ENCODE assay signal across 1 cellular context in the genomic region with DNA sequence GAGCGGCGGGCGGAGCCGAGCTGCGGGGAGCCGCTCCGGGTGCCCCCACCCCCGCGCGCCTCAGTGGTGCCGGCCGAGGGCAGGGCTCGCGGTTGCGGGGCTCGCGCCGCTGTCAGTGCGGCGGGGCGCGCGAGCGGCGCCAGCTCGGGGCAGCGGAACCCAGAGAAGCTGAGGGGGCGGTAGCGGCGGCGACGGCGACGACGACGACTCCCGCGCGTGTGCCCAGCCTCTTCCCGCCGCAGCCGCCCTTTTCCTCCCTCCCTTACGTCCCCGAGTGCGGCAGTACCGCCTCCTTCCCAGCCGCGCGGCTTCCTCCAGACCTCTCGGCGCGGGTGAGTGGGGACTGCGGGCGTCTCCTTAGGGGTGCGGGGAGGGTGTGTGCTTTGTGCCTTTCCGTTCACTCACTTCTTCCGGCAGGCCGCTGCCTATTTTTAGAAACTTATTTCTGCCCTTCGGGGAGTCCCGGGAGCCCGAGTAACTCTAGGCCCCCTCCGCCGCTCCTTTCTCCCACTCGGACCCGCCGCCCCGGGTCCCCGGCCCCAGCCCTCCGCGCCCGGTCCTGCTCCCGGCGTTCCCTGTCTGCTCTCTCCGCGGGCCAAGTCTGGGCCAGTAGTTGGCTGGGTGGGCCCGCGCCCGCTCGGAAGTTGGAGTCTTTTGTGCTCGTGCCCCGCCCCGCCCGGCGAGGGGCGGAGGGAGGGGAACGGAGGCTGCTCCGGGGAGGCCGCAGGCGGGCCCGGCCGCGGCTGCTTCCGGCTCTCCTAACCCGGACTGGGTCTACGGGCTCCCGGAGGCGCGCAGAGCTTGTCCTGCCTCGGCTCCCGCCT.
A peak's percentile ranks its signal among the peaks of the same experiment; 100 is the strongest.
TF ChIP-seq lines count a peak whose summit lies in the region.

Gene RALY (plus strand): TSS at position 112 of the 824 bp plus-strand sequence. CDS start 78,164 bp downstream, outside the sequence.

TF ChIP-seq in HepG2, 621 proteins besides CTCF, POLR2A, EP300 and RAD21 (continued from another document and continues in another):
- TF ChIP-seq, protein P1, sequence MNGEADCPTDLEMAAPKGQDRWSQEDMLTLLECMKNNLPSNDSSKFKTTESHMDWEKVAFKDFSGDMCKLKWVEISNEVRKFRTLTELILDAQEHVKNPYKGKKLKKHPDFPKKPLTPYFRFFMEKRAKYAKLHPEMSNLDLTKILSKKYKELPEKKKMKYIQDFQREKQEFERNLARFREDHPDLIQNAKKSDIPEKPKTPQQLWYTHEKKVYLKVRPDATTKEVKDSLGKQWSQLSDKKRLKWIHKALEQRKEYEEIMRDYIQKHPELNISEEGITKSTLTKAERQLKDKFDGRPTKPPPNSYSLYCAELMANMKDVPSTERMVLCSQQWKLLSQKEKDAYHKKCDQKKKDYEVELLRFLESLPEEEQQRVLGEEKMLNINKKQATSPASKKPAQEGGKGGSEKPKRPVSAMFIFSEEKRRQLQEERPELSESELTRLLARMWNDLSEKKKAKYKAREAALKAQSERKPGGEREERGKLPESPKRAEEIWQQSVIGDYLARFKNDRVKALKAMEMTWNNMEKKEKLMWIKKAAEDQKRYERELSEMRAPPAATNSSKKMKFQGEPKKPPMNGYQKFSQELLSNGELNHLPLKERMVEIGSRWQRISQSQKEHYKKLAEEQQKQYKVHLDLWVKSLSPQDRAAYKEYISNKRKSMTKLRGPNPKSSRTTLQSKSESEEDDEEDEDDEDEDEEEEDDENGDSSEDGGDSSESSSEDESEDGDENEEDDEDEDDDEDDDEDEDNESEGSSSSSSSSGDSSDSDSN (CRISPR knock-in tag; IDR thresholded peaks at IDR 0.05) = peak; percentile 98
- peak; percentile 79 for TF ChIP-seq ZNF510 (CRISPR knock-in tag; IDR thresholded peaks at IDR 0.05; ENCODE audit: low read depth)
- no peak for TF ChIP-seq AKNA (CRISPR knock-in tag; IDR thresholded peaks at IDR 0.05; ENCODE audit: borderline replicate concordance)
- peak; percentile 86; the same call in 1 of the 2 replicates for TF ChIP-seq FOXC1 (CRISPR knock-in tag; IDR thresholded peaks at IDR 0.05; ENCODE audit: borderline replicate concordance)
- TF ChIP-seq SRY (CRISPR knock-in tag; IDR thresholded peaks at IDR 0.05) = peak; percentile 95
- peak; percentile 70 for TF ChIP-seq ZNF235 (CRISPR knock-in tag; IDR thresholded peaks at IDR 0.05; ENCODE audit: borderline replicate concordance)
- TF ChIP-seq ZNF546 (CRISPR knock-in tag; conservative IDR thresholded peaks at IDR 0.05) = peak; percentile 78; the same call in 1 of the 2 replicates
- peak; percentile 74 for TF ChIP-seq ZIK1 (CRISPR knock-in tag; IDR thresholded peaks at IDR 0.05; ENCODE audit: borderline replicate concordance, low read depth)
- TF ChIP-seq ATF1 (CRISPR knock-in tag; IDR thresholded peaks at IDR 0.05) = no peak
- TF ChIP-seq ZNF253 (CRISPR knock-in tag; IDR thresholded peaks at IDR 0.05; ENCODE audit: borderline replicate concordance) = peak; percentile 66
- 0 out of 2 replicates have a peak, but pooled peaks have one; percentile 78 for TF ChIP-seq CAMTA2 (CRISPR knock-in tag; IDR thresholded peaks at IDR 0.05; ENCODE audit: borderline replicate concordance)
- peak; percentile 47; the same call in 1 of the 2 replicates for TF ChIP-seq FOXA3 (CRISPR knock-in tag; IDR thresholded peaks at IDR 0.05)
- peak; percentile 62 for TF ChIP-seq ZNF124 (CRISPR knock-in tag; IDR thresholded peaks at IDR 0.05)
- peak; percentile 75; the same call in 1 of the 2 replicates for TF ChIP-seq ATF3 (CRISPR knock-in tag; IDR thresholded peaks at IDR 0.05)
- peak; percentile 95 for TF ChIP-seq TAF15 (IDR thresholded peaks at IDR 0.05; ENCODE audit: low read depth, low read length, poor library complexity, severe bottlenecking)
- TF ChIP-seq ESRRA (CRISPR knock-in tag; IDR thresholded peaks at IDR 0.05; ENCODE audit: low read depth) = peak; percentile 84
- TF ChIP-seq ARNTL (CRISPR knock-in tag; IDR thresholded peaks at IDR 0.05) = no peak; the same call in 1 of the 2 replicates
- peak; percentile 67 for TF ChIP-seq XRCC5 (optimal IDR thresholded peaks at IDR 0.05; ENCODE audit: low read length)
- no peak for TF ChIP-seq ZNF10 (CRISPR knock-in tag; IDR thresholded peaks at IDR 0.05; ENCODE audit: borderline replicate concordance, low read depth)
- TF ChIP-seq ZNF160 (CRISPR knock-in tag; IDR thresholded peaks at IDR 0.05) = peak; percentile 84
- TF ChIP-seq MEIS1 (CRISPR knock-in tag; IDR thresholded peaks at IDR 0.05; ENCODE audit: borderline replicate concordance) = peak; percentile 28; the same call in 1 of the 2 replicates
- TF ChIP-seq SP2 (CRISPR knock-in tag; IDR thresholded peaks at IDR 0.05) = peak; percentile 51; the same call in 1 of the 2 replicates
- TF ChIP-seq ZNF138 (CRISPR knock-in tag; IDR thresholded peaks at IDR 0.05; ENCODE audit: low read depth) = 0 out of 2 replicates have a peak, but pooled peaks have one; percentile 75
- TF ChIP-seq, protein P2, sequence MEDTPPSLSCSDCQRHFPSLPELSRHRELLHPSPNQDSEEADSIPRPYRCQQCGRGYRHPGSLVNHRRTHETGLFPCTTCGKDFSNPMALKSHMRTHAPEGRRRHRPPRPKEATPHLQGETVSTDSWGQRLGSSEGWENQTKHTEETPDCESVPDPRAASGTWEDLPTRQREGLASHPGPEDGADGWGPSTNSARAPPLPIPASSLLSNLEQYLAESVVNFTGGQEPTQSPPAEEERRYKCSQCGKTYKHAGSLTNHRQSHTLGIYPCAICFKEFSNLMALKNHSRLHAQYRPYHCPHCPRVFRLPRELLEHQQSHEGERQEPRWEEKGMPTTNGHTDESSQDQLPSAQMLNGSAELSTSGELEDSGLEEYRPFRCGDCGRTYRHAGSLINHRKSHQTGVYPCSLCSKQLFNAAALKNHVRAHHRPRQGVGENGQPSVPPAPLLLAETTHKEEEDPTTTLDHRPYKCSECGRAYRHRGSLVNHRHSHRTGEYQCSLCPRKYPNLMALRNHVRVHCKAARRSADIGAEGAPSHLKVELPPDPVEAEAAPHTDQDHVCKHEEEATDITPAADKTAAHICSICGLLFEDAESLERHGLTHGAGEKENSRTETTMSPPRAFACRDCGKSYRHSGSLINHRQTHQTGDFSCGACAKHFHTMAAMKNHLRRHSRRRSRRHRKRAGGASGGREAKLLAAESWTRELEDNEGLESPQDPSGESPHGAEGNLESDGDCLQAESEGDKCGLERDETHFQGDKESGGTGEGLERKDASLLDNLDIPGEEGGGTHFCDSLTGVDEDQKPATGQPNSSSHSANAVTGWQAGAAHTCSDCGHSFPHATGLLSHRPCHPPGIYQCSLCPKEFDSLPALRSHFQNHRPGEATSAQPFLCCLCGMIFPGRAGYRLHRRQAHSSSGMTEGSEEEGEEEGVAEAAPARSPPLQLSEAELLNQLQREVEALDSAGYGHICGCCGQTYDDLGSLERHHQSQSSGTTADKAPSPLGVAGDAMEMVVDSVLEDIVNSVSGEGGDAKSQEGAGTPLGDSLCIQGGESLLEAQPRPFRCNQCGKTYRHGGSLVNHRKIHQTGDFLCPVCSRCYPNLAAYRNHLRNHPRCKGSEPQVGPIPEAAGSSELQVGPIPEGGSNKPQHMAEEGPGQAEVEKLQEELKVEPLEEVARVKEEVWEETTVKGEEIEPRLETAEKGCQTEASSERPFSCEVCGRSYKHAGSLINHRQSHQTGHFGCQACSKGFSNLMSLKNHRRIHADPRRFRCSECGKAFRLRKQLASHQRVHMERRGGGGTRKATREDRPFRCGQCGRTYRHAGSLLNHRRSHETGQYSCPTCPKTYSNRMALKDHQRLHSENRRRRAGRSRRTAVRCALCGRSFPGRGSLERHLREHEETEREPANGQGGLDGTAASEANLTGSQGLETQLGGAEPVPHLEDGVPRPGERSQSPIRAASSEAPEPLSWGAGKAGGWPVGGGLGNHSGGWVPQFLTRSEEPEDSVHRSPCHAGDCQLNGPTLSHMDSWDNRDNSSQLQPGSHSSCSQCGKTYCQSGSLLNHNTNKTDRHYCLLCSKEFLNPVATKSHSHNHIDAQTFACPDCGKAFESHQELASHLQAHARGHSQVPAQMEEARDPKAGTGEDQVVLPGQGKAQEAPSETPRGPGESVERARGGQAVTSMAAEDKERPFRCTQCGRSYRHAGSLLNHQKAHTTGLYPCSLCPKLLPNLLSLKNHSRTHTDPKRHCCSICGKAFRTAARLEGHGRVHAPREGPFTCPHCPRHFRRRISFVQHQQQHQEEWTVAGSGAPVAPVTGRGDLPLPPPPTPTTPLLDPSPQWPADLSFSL (CRISPR knock-in tag; IDR thresholded peaks at IDR 0.05) = 0 out of 2 replicates have a peak, but pooled peaks have one; percentile 22
- TF ChIP-seq ZSCAN22 (CRISPR knock-in tag; IDR thresholded peaks at IDR 0.05) = peak; percentile 33; the same call in 1 of the 2 replicates
- no peak for TF ChIP-seq ZNF484 (CRISPR knock-in tag; IDR thresholded peaks at IDR 0.05; ENCODE audit: borderline replicate concordance, low read depth)
- TF ChIP-seq HMG20A (CRISPR knock-in tag; IDR thresholded peaks at IDR 0.05; ENCODE audit: borderline replicate concordance) = peak; percentile 10; the same call in 1 of the 2 replicates
- TF ChIP-seq ZSCAN30 (CRISPR knock-in tag; IDR thresholded peaks at IDR 0.05) = no peak; the same call in 1 of the 2 replicates
- TF ChIP-seq ZNF317 (CRISPR knock-in tag; IDR thresholded peaks at IDR 0.05) = 0 out of 2 replicates have a peak, but pooled peaks have one; percentile 50
- 0 out of 2 replicates have a peak, but pooled peaks have one; percentile 85 for TF ChIP-seq ZNF530 (CRISPR knock-in tag; IDR thresholded peaks at IDR 0.05; ENCODE audit: low read depth)
- peak; percentile 65 for TF ChIP-seq HOXD1 (CRISPR knock-in tag; IDR thresholded peaks at IDR 0.05)
- peak; percentile 81 for TF ChIP-seq ZSCAN20 (CRISPR knock-in tag; IDR thresholded peaks at IDR 0.05; ENCODE audit: borderline replicate concordance)
- TF ChIP-seq GABPA (IDR thresholded peaks at IDR 0.05; ENCODE audit: low read depth, low read length) = peak; percentile 43
- TF ChIP-seq GABPA (CRISPR knock-in tag; IDR thresholded peaks at IDR 0.05; ENCODE audit: low read depth) = peak; percentile 23; the same call in 1 of the 2 replicates
- peak; percentile 18; the same call in 1 of the 2 replicates for TF ChIP-seq ZC3H4 (CRISPR knock-in tag; IDR thresholded peaks at IDR 0.05; ENCODE audit: borderline replicate concordance)
- peak; percentile 77 for TF ChIP-seq SAP130 (CRISPR knock-in tag; IDR thresholded peaks at IDR 0.05; ENCODE audit: low read depth)
- TF ChIP-seq NFIB (CRISPR knock-in tag; IDR thresholded peaks at IDR 0.05; ENCODE audit: borderline replicate concordance) = no peak
- TF ChIP-seq SP5 (CRISPR knock-in tag; IDR thresholded peaks at IDR 0.05; ENCODE audit: borderline replicate concordance, low read depth) = peak; percentile 90
- TF ChIP-seq TEAD3 (CRISPR knock-in tag; optimal IDR thresholded peaks at IDR 0.05; ENCODE audit: borderline replicate concordance) = no peak
- TF ChIP-seq, protein P3, sequence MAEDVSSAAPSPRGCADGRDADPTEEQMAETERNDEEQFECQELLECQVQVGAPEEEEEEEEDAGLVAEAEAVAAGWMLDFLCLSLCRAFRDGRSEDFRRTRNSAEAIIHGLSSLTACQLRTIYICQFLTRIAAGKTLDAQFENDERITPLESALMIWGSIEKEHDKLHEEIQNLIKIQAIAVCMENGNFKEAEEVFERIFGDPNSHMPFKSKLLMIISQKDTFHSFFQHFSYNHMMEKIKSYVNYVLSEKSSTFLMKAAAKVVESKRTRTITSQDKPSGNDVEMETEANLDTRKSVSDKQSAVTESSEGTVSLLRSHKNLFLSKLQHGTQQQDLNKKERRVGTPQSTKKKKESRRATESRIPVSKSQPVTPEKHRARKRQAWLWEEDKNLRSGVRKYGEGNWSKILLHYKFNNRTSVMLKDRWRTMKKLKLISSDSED (CRISPR knock-in tag; IDR thresholded peaks at IDR 0.05) = peak; percentile 77; the same call in 1 of the 2 replicates
- TF ChIP-seq WIZ (CRISPR knock-in tag; IDR thresholded peaks at IDR 0.05) = peak; percentile 70; the same call in 1 of the 2 replicates
- TF ChIP-seq, protein P4, sequence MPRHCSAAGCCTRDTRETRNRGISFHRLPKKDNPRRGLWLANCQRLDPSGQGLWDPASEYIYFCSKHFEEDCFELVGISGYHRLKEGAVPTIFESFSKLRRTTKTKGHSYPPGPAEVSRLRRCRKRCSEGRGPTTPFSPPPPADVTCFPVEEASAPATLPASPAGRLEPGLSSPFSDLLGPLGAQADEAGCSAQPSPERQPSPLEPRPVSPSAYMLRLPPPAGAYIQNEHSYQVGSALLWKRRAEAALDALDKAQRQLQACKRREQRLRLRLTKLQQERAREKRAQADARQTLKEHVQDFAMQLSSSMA (CRISPR knock-in tag; IDR thresholded peaks at IDR 0.05) = peak; percentile 86
